In genomic region chr19:11408591-11408990, GRCh38 we compare ENCODE assay signal across 1 cellular context.
TF ChIP-seq lines count a peak whose summit lies in the region.

No MANE protein-coding gene starts in this region.

TF ChIP-seq in K562, 482 proteins besides CTCF, POLR2A, EP300 and RAD21:
- TF ChIP-seq PML (IDR thresholded peaks at IDR 0.05; ENCODE audit: low read length) (no peak), MAFG (tag; conservative IDR thresholded peaks at IDR 0.05) (no peak), PRDM10 (IDR thresholded peaks at IDR 0.05; ENCODE audit: partially characterized antibody) (peak; percentile 81)
